In genomic region chr1:30743584-30744059, GRCh38 we compare ENCODE assay signal across 8 cellular contexts. TPM values are rescaled to one million over a fixed set of nuclear protein-coding genes. Genes with fewer than 3 reads are reported as not detected.
DNase-seq lines count a peak whose midpoint lies in the region; ATAC-seq and TF ChIP-seq lines count a peak whose summit lies in the region.

No MANE protein-coding gene starts in this region.

- TF ChIP-seq CTCF in RWPE1 (conservative IDR thresholded peaks at IDR 0.05; ENCODE audit: low read depth), result no peak

- H3K36me3 Mint-ChIP-seq in activated naive CD8-positive, alpha-beta T cell treated with anti-CD3 and anti-CD28 coated beads for 36 hours, result peaks cover 62% of the 10 kb centered on the region

- peak overlapping the region; percentile 98 for H3K27ac Mint-ChIP-seq in activated naive CD8-positive, alpha-beta T cell treated with anti-CD3 and anti-CD28 coated beads for 36 hours

- no peaks in the 10 kb centered on the region for H3K27me3 Mint-ChIP-seq in activated naive CD8-positive, alpha-beta T cell treated with anti-CD3 and anti-CD28 coated beads for 36 hours

- H3K9me3 Mint-ChIP-seq in activated naive CD8-positive, alpha-beta T cell treated with anti-CD3 and anti-CD28 coated beads for 36 hours, result no peaks in the 10 kb centered on the region

- peak overlapping the region; percentile 67 for H3K27ac ChIP-seq in RWPE1

- CTCF ChIA-PET in RWPE1 (lab: Yijun Ruan, JAX), result interaction anchor here (0.8 kb wide), 1 partner anchor 13 kb away, joined by 3 read pairs; no protein-coding TSS in a partner anchor

- POLR2A ChIA-PET in RWPE1 (lab: Yijun Ruan, JAX; ENCODE audit: low non-redundant PET), result interaction anchor here (0.9 kb wide), 1 partner anchor 26 kb away, joined by 8 read pairs; no protein-coding TSS in a partner anchor

- peak; percentile 33 for ATAC-seq in HG02571 (IDR thresholded peaks at IDR 0.05; ENCODE audit: unreplicated experiment)
- ATAC-seq in HG03457 (IDR thresholded peaks at IDR 0.05; ENCODE audit: unreplicated experiment), result no peak

- peak overlapping the region; percentile 60 for H3K4me3 Mint-ChIP-seq in activated naive CD8-positive, alpha-beta T cell treated with anti-CD3 and anti-CD28 coated beads for 36 hours

- peak; percentile 24 for DNase-seq in DMS79 treated with DMSO at 0.1 percent for 48 hours (lab: John Stamatoyannopoulos, UW)
- peak; percentile 68 for DNase-seq in RWPE1 (ENCODE audit: low spot score)
- DNase-seq in activated naive CD8-positive, alpha-beta T cell treated with anti-CD3 and anti-CD28 coated beads for 36 hours, result peak; percentile 70
- peak; percentile 72 for DNase-seq in stimulated activated CD4-positive, alpha-beta T cell treated with anti-CD3 and anti-CD28 coated beads, Interleukin-4, amount 100 ng/mL, for 24 hours
- DNase-seq in GOT3 (lab: John Stamatoyannopoulos, UW), result no peak
- DNase-seq in hippocampal formation (lab: John Stamatoyannopoulos, UW), result no peak

- H3K4me1 Mint-ChIP-seq in activated naive CD8-positive, alpha-beta T cell treated with anti-CD3 and anti-CD28 coated beads for 36 hours, result peaks cover 92% of the 10 kb centered on the region

RNA-seq across cellular contexts. Expression of gene LAPTM5, which starts 14.0 kb away (rescaled TPM):
- 100 to 1,000 TPM; 232 to 233 TPM for total RNA-seq in activated naive CD8-positive, alpha-beta T cell treated with anti-CD3 and anti-CD28 coated beads for 36 hours

RNA-seq across cellular contexts. Expression of gene MATN1, which starts 20.2 kb away (rescaled TPM):
- 1 to 10 TPM; 1.1 to 1.5 TPM for total RNA-seq in activated naive CD8-positive, alpha-beta T cell treated with anti-CD3 and anti-CD28 coated beads for 36 hours

Comparison
In these comparisons a context has a peak if more than half of its experiments do, and no peak if none do; other contexts are left out.
1. DNase-seq: peak in DMS79 treated with DMSO at 0.1 percent for 48 hours (single experiment), RWPE1 (single experiment), activated naive CD8-positive, alpha-beta T cell treated with anti-CD3 and anti-CD28 coated beads for 36 hours (single experiment) and stimulated activated CD4-positive, alpha-beta T cell treated with anti-CD3 and anti-CD28 coated beads, Interleukin-4, amount 100 ng/mL, for 24 hours (single experiment); none in GOT3 (single experiment) and hippocampal formation (0 of 2).